In the genomic region with DNA sequence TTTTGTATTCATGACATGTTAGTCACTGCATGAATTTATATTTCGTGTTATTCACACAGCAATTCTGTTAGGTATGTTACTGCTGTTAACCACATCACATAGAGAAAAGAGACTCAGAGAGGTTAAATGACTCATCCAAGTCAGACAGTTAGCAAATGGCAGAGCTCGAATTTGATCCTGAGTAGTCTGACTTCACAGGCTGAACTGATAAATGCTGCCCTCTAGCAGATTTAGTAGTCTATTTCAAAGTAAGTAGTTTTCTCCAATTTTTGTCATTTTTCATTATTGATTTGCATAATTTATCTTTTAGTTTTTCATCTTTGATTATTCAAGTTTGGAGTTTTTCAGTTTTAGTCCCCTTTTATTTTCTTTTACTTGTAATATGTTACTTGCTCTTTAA, we compare ENCODE assay signal across 1 cellular context.
TF ChIP-seq lines count a peak whose summit lies in the region.

No MANE protein-coding gene starts in this region.

TF ChIP-seq in HCT116, 20 proteins besides CTCF, POLR2A, EP300 and RAD21 (continued from another document):
- TF ChIP-seq MAX (IDR thresholded peaks at IDR 0.05), result no peak
